In the genomic region with DNA sequence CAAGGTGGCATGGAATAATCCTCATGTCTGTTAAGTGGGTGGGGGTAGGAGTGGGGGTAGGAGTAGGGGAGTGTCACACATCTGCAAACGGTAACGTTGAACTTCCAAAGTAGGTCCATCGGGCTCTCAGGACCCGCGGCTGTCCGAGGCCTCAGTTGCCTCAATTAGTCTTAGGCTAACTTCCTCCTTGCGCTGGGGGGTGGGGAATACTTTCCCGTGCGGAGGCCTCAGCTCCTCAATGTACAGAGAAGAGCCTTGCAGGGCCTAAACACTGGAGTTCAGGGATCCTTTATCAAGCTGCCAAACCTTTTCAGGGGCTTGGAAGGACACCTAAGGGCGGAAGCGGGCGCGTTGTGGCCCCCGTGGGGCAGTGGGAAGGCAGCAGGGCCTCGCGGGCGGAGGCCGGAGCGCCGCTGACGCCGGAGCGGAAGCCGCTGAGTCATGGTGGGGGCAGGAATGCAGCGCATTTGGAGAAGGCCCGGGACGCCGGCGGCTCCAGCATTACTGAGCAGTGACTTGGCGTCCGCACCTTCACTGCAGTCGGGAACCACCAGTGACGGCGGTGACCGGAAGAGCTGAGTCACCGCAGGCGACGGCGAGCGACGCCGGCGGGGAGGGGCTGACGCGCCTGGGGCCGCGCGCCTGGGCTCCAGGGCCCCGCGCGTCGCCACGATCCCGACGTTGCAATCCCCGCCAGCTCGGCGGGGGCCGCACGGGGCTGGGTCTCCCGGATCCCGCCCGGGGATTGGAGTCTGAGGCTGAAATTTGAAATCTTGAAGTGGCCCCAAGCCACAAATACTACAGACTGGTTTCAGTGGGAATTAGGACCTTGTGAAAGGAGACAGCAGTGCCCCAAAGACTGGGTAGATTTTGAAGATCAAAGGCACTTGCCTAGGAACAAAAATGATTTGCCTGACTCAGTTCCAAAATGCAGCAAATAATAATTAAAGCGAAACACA, we compare ENCODE assay signal across 1 cellular context.
TF ChIP-seq lines count a peak whose summit lies in the region.

No MANE protein-coding gene starts in this region.

TF ChIP-seq in WTC11, 78 proteins besides CTCF, POLR2A, EP300 and RAD21 (continued from another document):
- TF ChIP-seq SP1 (CRISPR knock-in tag; conservative IDR thresholded peaks at IDR 0.05), result peak; percentile 69
- 0 out of 2 replicates have a peak, but pooled peaks have one; percentile 31 for TF ChIP-seq MYBL2 (CRISPR knock-in tag; IDR thresholded peaks at IDR 0.05)
- 0 out of 2 replicates have a peak, but pooled peaks have one; percentile 38 for TF ChIP-seq KAT7 (CRISPR knock-in tag; IDR thresholded peaks at IDR 0.05; ENCODE audit: borderline replicate concordance)
- TF ChIP-seq, protein P1, sequence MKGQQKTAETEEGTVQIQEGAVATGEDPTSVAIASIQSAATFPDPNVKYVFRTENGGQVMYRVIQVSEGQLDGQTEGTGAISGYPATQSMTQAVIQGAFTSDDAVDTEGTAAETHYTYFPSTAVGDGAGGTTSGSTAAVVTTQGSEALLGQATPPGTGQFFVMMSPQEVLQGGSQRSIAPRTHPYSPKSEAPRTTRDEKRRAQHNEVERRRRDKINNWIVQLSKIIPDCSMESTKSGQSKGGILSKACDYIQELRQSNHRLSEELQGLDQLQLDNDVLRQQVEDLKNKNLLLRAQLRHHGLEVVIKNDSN (CRISPR knock-in tag; IDR thresholded peaks at IDR 0.05), result peak; percentile 52; the same call in 1 of the 2 replicates
- TF ChIP-seq, protein P2, sequence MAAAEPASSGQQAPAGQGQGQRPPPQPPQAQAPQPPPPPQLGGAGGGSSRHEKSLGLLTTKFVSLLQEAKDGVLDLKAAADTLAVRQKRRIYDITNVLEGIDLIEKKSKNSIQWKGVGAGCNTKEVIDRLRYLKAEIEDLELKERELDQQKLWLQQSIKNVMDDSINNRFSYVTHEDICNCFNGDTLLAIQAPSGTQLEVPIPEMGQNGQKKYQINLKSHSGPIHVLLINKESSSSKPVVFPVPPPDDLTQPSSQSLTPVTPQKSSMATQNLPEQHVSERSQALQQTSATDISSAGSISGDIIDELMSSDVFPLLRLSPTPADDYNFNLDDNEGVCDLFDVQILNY (CRISPR knock-in tag; IDR thresholded peaks at IDR 0.05), result peak; percentile 90
- TF ChIP-seq FOXK1 (CRISPR knock-in tag; IDR thresholded peaks at IDR 0.05), result peak; percentile 65; the same call in 1 of the 2 replicates
- TF ChIP-seq RELA (CRISPR knock-in tag; IDR thresholded peaks at IDR 0.05; ENCODE audit: borderline replicate concordance), result 0 out of 2 replicates have a peak, but pooled peaks have one; percentile 59
- TF ChIP-seq ZNF219 (CRISPR knock-in tag; IDR thresholded peaks at IDR 0.05; ENCODE audit: borderline replicate concordance), result peak; percentile 51; the same call in 1 of the 2 replicates
- TF ChIP-seq, protein P3, sequence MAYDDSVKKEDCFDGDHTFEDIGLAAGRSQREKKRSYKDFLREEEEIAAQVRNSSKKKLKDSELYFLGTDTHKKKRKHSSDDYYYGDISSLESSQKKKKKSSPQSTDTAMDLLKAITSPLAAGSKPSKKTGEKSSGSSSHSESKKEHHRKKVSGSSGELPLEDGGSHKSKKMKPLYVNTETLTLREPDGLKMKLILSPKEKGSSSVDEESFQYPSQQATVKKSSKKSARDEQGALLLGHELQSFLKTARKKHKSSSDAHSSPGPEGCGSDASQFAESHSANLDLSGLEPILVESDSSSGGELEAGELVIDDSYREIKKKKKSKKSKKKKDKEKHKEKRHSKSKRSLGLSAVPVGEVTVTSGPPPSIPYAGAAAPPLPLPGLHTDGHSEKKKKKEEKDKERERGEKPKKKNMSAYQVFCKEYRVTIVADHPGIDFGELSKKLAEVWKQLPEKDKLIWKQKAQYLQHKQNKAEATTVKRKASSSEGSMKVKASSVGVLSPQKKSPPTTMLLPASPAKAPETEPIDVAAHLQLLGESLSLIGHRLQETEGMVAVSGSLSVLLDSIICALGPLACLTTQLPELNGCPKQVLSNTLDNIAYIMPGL (CRISPR knock-in tag; IDR thresholded peaks at IDR 0.05), result peak; percentile 77
- no peak for TF ChIP-seq ZNF121 (CRISPR knock-in tag; IDR thresholded peaks at IDR 0.05)
- TF ChIP-seq, protein P4, sequence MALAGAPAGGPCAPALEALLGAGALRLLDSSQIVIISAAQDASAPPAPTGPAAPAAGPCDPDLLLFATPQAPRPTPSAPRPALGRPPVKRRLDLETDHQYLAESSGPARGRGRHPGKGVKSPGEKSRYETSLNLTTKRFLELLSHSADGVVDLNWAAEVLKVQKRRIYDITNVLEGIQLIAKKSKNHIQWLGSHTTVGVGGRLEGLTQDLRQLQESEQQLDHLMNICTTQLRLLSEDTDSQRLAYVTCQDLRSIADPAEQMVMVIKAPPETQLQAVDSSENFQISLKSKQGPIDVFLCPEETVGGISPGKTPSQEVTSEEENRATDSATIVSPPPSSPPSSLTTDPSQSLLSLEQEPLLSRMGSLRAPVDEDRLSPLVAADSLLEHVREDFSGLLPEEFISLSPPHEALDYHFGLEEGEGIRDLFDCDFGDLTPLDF (CRISPR knock-in tag; IDR thresholded peaks at IDR 0.05), result 0 out of 2 replicates have a peak, but pooled peaks have one; percentile 38
- no peak for TF ChIP-seq JAZF1 (CRISPR knock-in tag; IDR thresholded peaks at IDR 0.05)
- 0 out of 2 replicates have a peak, but pooled peaks have one; percentile 60 for TF ChIP-seq ZNF232 (CRISPR knock-in tag; IDR thresholded peaks at IDR 0.05)
- peak; percentile 97 for TF ChIP-seq NFE2L1 (CRISPR knock-in tag; IDR thresholded peaks at IDR 0.05)
- TF ChIP-seq SMAD4 (CRISPR knock-in tag; IDR thresholded peaks at IDR 0.05), result 0 out of 2 replicates have a peak, but pooled peaks have one; percentile 56
- TF ChIP-seq IRF2 (CRISPR knock-in tag; IDR thresholded peaks at IDR 0.05; ENCODE audit: borderline replicate concordance, low read depth), result no peak
- TF ChIP-seq ZNF138 (CRISPR knock-in tag; conservative IDR thresholded peaks at IDR 0.05), result no peak
- TF ChIP-seq ETV6 (CRISPR knock-in tag; IDR thresholded peaks at IDR 0.05), result peak; percentile 78
- 0 out of 2 replicates have a peak, but pooled peaks have one; percentile 46 for TF ChIP-seq CREB1 (CRISPR knock-in tag; IDR thresholded peaks at IDR 0.05)
- peak; percentile 84; the same call in 1 of the 2 replicates for TF ChIP-seq JUN (CRISPR knock-in tag; IDR thresholded peaks at IDR 0.05)
- no peak for TF ChIP-seq NR1H2 (CRISPR knock-in tag; IDR thresholded peaks at IDR 0.05)
- TF ChIP-seq, protein P5, sequence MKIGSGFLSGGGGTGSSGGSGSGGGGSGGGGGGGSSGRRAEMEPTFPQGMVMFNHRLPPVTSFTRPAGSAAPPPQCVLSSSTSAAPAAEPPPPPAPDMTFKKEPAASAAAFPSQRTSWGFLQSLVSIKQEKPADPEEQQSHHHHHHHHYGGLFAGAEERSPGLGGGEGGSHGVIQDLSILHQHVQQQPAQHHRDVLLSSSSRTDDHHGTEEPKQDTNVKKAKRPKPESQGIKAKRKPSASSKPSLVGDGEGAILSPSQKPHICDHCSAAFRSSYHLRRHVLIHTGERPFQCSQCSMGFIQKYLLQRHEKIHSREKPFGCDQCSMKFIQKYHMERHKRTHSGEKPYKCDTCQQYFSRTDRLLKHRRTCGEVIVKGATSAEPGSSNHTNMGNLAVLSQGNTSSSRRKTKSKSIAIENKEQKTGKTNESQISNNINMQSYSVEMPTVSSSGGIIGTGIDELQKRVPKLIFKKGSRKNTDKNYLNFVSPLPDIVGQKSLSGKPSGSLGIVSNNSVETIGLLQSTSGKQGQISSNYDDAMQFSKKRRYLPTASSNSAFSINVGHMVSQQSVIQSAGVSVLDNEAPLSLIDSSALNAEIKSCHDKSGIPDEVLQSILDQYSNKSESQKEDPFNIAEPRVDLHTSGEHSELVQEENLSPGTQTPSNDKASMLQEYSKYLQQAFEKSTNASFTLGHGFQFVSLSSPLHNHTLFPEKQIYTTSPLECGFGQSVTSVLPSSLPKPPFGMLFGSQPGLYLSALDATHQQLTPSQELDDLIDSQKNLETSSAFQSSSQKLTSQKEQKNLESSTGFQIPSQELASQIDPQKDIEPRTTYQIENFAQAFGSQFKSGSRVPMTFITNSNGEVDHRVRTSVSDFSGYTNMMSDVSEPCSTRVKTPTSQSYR (CRISPR knock-in tag; IDR thresholded peaks at IDR 0.05), result peak; percentile 37; the same call in 1 of the 2 replicates
- 0 out of 2 replicates have a peak, but pooled peaks have one; percentile 24 for TF ChIP-seq SMAD3 (CRISPR knock-in tag; IDR thresholded peaks at IDR 0.05; ENCODE audit: borderline replicate concordance)
- TF ChIP-seq ESRRA (CRISPR knock-in tag; IDR thresholded peaks at IDR 0.05; ENCODE audit: borderline replicate concordance), result no peak
